In genomic region chr7:55367283-55367840, GRCh38 we compare ENCODE assay signal across 8 cellular contexts. TPM values are rescaled to one million over a fixed set of nuclear protein-coding genes. Genes with fewer than 3 reads are reported as not detected.
A peak's percentile ranks its signal among the peaks of the same experiment; 100 is the strongest.
DNase-seq lines count a peak whose midpoint lies in the region; ATAC-seq and TF ChIP-seq lines count a peak whose summit lies in the region.

No MANE protein-coding gene starts in this region.

- WGBS in lower leg skin, 2 donors, result 85 to 87% methylated on average over 19 of the region's 19 CpGs

- no peak for ATAC-seq in stimulated activated naive CD8-positive, alpha-beta T cell treated with anti-CD3 and anti-CD28 coated beads, Interleukin-15, amount 100 ng/mL, for 72 hours
- ATAC-seq in HG03432 (IDR thresholded peaks at IDR 0.05; ENCODE audit: unreplicated experiment), result no peak

- DNase-seq in T-helper 1 cell, result no peak
- DNase-seq in activated T-helper 1 cell treated with anti-CD3 and anti-CD28 coated beads, Interleukin-12 subunit alpha, Interleukin-12 subunit beta, Interleukin-2, Interleukin-4 antibody, amounts not matched to agents 30 ng/mL and 10 ng/mL and 1 ng/mL, durations not matched to agents 14 hours and 24 hours and 36 hours (ENCODE audit: low spot score), result no peak
- no peak for DNase-seq in stimulated activated naive CD8-positive, alpha-beta T cell treated with anti-CD3 and anti-CD28 coated beads, Interleukin-15, amount 100 ng/mL, for 72 hours
- DNase-seq in lower leg skin (ENCODE audit: low spot score in 2 of 2), result no peak
- DNase-seq in RWPE1 (ENCODE audit: low spot score), result no peak

- no peaks in the 10 kb centered on the region for H3K27me3 Mint-ChIP-seq in T-helper 1 cell treated with Interleukin-12 subunit alpha and Interleukin-12 subunit beta and Interleukin-4 antibody, amounts not matched to agents 30 μg/mL and 1 μg/mL, for 36 hours (ENCODE audit: low read depth)
- peaks cover 8% of the 10 kb centered on the region for H3K27me3 Mint-ChIP-seq in activated T-helper 1 cell treated with anti-CD3 and anti-CD28 coated beads, Interleukin-12 subunit alpha, Interleukin-12 subunit beta, Interleukin-2, Interleukin-4 antibody, amounts not matched to agents 30 ng/mL and 10 ng/mL and 1 ng/mL, durations not matched to agents 14 hours and 24 hours and 36 hours (ENCODE audit: insufficient read depth)
- no peaks in the 10 kb centered on the region for H3K27me3 Mint-ChIP-seq in stimulated activated naive CD8-positive, alpha-beta T cell treated with anti-CD3 and anti-CD28 coated beads, Interleukin-15, amount 100 ng/mL, for 72 hours

- peak overlapping the region; percentile 97 for H3K4me3 Mint-ChIP-seq in T-helper 1 cell treated with Interleukin-12 subunit alpha and Interleukin-12 subunit beta and Interleukin-4 antibody, amounts not matched to agents 30 μg/mL and 1 μg/mL, for 36 hours
- H3K4me3 Mint-ChIP-seq in activated T-helper 1 cell treated with anti-CD3 and anti-CD28 coated beads, Interleukin-12 subunit alpha, Interleukin-12 subunit beta, Interleukin-2, Interleukin-4 antibody, amounts not matched to agents 30 ng/mL and 10 ng/mL and 1 ng/mL, durations not matched to agents 14 hours and 24 hours and 36 hours, result peak overlapping the region; percentile 98
- H3K4me3 Mint-ChIP-seq in stimulated activated naive CD8-positive, alpha-beta T cell treated with anti-CD3 and anti-CD28 coated beads, Interleukin-15, amount 100 ng/mL, for 72 hours, result peak overlapping the region; percentile 91 to 96

- H3K36me3 Mint-ChIP-seq in T-helper 1 cell treated with Interleukin-12 subunit alpha and Interleukin-12 subunit beta and Interleukin-4 antibody, amounts not matched to agents 30 μg/mL and 1 μg/mL, for 36 hours (ENCODE audit: low read depth), result peaks cover 9% of the 10 kb centered on the region
- peaks cover 11% of the 10 kb centered on the region for H3K36me3 Mint-ChIP-seq in activated T-helper 1 cell treated with anti-CD3 and anti-CD28 coated beads, Interleukin-12 subunit alpha, Interleukin-12 subunit beta, Interleukin-2, Interleukin-4 antibody, amounts not matched to agents 30 ng/mL and 10 ng/mL and 1 ng/mL, durations not matched to agents 14 hours and 24 hours and 36 hours (ENCODE audit: low read depth)

- no peak for TF ChIP-seq POLR2A in lower leg skin (IDR thresholded peaks at IDR 0.05)

- CTCF ChIA-PET in RWPE1 (lab: Yijun Ruan, JAX), result interaction anchor here (0.6 kb wide), 1 partner anchor 16 kb away, joined by 3 read pairs; no protein-coding TSS in a partner anchor

- H3K4me1 Mint-ChIP-seq in T-helper 1 cell treated with Interleukin-12 subunit alpha and Interleukin-12 subunit beta and Interleukin-4 antibody, amounts not matched to agents 30 μg/mL and 1 μg/mL, for 36 hours (ENCODE audit: low read depth), result peaks cover 22% of the 10 kb centered on the region
- peaks cover 19% of the 10 kb centered on the region for H3K4me1 Mint-ChIP-seq in activated T-helper 1 cell treated with anti-CD3 and anti-CD28 coated beads, Interleukin-12 subunit alpha, Interleukin-12 subunit beta, Interleukin-2, Interleukin-4 antibody, amounts not matched to agents 30 ng/mL and 10 ng/mL and 1 ng/mL, durations not matched to agents 14 hours and 24 hours and 36 hours (ENCODE audit: low read depth)
- H3K4me1 Mint-ChIP-seq in stimulated activated naive CD8-positive, alpha-beta T cell treated with anti-CD3 and anti-CD28 coated beads, Interleukin-15, amount 100 ng/mL, for 72 hours, result peaks cover 19% of the 10 kb centered on the region

- H3K4me1 ChIP-seq in iPS-20b (ENCODE audit: insufficient read depth, low read length), result peaks cover 4% of the 10 kb centered on the region; the same call in 1 of the 2 replicates

- intact Hi-C loops in activated T-helper 1 cell treated with anti-CD3 and anti-CD28 coated beads, Interleukin-12 subunit alpha, Interleukin-12 subunit beta, Interleukin-2, Interleukin-4 antibody, amounts not matched to agents 30 ng/mL and 10 ng/mL and 1 ng/mL, durations not matched to agents 14 hours and 24 hours and 36 hours (cut with micrococcal nuclease), result loop anchor here (2.0 to 5.0 kb wide), 3 partner anchors 370 to 583 kb away; partner anchors contain the start of genes MRPS17 and ZNF713
- intact Hi-C loops in lower leg skin (cut with DNase I; ENCODE audit: low total_unique reads), result no loop called here

- H3K27ac ChIP-seq in iPS-20b (ENCODE audit: low read length) (peak overlapping the region; percentile 96), RWPE1 (no peak overlapping the region)

- H3K9me3 Mint-ChIP-seq in T-helper 1 cell treated with Interleukin-12 subunit alpha and Interleukin-12 subunit beta and Interleukin-4 antibody, amounts not matched to agents 30 μg/mL and 1 μg/mL, for 36 hours, result no peaks in the 10 kb centered on the region
- H3K9me3 Mint-ChIP-seq in activated T-helper 1 cell treated with anti-CD3 and anti-CD28 coated beads, Interleukin-12 subunit alpha, Interleukin-12 subunit beta, Interleukin-2, Interleukin-4 antibody, amounts not matched to agents 30 ng/mL and 10 ng/mL and 1 ng/mL, durations not matched to agents 14 hours and 24 hours and 36 hours, result no peaks in the 10 kb centered on the region
- peaks cover 0 to 8% of the 10 kb centered on the region in 2 donors for H3K9me3 Mint-ChIP-seq in stimulated activated naive CD8-positive, alpha-beta T cell treated with anti-CD3 and anti-CD28 coated beads, Interleukin-15, amount 100 ng/mL, for 72 hours

- peak overlapping the region; percentile 97 for H3K9ac ChIP-seq in iPS-20b (ENCODE audit: low read depth, low read length)

- H3K9me3 ChIP-seq in iPS-20b (ENCODE audit: insufficient read depth, low read depth, low read length), result no peaks in the 10 kb centered on the region

- peak overlapping the region; percentile 99 for H3K4me3 ChIP-seq in iPS-20b (ENCODE audit: low read length)
- H3K4me3 ChIP-seq in lower leg skin (ENCODE audit: low read depth, poor library complexity, severe bottlenecking), result no peak overlapping the region

- H3K27ac Mint-ChIP-seq in T-helper 1 cell treated with Interleukin-12 subunit alpha and Interleukin-12 subunit beta and Interleukin-4 antibody, amounts not matched to agents 30 μg/mL and 1 μg/mL, for 36 hours, result peak overlapping the region; percentile 96
- H3K27ac Mint-ChIP-seq in activated T-helper 1 cell treated with anti-CD3 and anti-CD28 coated beads, Interleukin-12 subunit alpha, Interleukin-12 subunit beta, Interleukin-2, Interleukin-4 antibody, amounts not matched to agents 30 ng/mL and 10 ng/mL and 1 ng/mL, durations not matched to agents 14 hours and 24 hours and 36 hours, result peak overlapping the region; percentile 98
- peak overlapping the region in 1 of 2 donors; percentile 96 for H3K27ac Mint-ChIP-seq in stimulated activated naive CD8-positive, alpha-beta T cell treated with anti-CD3 and anti-CD28 coated beads, Interleukin-15, amount 100 ng/mL, for 72 hours

- no peak for TF ChIP-seq CTCF in lower leg skin (IDR thresholded peaks at IDR 0.05)
- TF ChIP-seq CTCF in RWPE1 (conservative IDR thresholded peaks at IDR 0.05; ENCODE audit: low read depth), result no peak

- no peaks in the 10 kb centered on the region for H3K36me3 ChIP-seq in iPS-20b (ENCODE audit: insufficient read depth, low read depth, low read length)

- POLR2A ChIA-PET in RWPE1 (lab: Yijun Ruan, JAX; ENCODE audit: low non-redundant PET), result no interaction called here

- H3K27me3 ChIP-seq in iPS-20b (ENCODE audit: insufficient read depth, low read length), result no peaks in the 10 kb centered on the region

RNA-seq across cellular contexts. Expression of gene LANCL2, which starts 2.2 kb away (rescaled TPM):
- total RNA-seq in activated T-helper 1 cell treated with anti-CD3 and anti-CD28 coated beads, Interleukin-12 subunit alpha, Interleukin-12 subunit beta, Interleukin-2, Interleukin-4 antibody, amounts not matched to agents 30 ng/mL and 10 ng/mL and 1 ng/mL, durations not matched to agents 14 hours and 24 hours and 36 hours, result 11.0 TPM in 2 replicates
- 10 to 100 TPM in 2 of 4 donors, 1 to 10 TPM in 2; 7.7 to 13.4 (median 11.4) TPM for total RNA-seq in lower leg skin
